In the genomic region with DNA sequence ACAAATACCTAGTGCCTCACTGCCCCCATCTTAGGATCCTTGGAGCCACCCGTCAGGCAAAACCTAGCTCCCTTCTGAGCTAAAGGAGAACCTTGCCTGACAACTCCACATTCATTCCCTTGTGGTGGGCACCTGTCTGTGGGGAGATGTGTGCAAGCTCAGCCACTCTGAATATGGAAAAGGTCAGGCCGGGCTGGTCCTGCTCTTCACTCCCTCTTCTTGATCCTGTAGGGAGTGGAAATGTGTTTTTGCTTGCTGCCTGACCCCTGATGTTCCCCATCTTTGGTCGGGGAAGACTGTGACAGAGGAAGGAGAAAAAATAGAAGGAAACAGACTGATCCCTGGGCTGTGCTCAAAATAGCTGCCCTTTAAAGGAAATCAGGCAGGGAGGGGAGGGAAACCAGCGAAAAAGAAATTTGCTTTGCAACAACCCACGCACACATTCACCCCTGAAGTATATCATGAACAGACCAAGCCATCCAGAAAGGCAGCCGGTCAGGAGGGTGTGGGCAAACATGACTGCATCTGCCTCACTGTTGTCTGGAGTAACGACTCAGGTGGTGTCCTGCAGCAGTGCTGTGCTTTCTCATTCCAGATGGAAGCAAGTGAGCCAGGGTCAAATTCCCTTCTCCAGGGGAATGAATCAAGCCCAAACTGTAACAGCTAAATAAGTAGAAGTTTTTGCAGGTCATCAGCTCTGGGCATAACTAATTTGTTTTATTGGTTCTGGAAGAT, we compare ENCODE assay signal across 1 cellular context.
TF ChIP-seq lines count a peak whose summit lies in the region.

No MANE protein-coding gene starts in this region.

TF ChIP-seq in IMR-90, 13 proteins besides CTCF, POLR2A, EP300 and RAD21 (continued from another document):
- TF ChIP-seq, protein P1, sequence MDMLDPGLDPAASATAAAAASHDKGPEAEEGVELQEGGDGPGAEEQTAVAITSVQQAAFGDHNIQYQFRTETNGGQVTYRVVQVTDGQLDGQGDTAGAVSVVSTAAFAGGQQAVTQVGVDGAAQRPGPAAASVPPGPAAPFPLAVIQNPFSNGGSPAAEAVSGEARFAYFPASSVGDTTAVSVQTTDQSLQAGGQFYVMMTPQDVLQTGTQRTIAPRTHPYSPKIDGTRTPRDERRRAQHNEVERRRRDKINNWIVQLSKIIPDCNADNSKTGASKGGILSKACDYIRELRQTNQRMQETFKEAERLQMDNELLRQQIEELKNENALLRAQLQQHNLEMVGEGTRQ (IDR thresholded peaks at IDR 0.05; ENCODE audit: low read depth, low read length), result no peak
- TF ChIP-seq MAZ (IDR thresholded peaks at IDR 0.05; ENCODE audit: borderline replicate concordance, low read depth, low read length) (no peak), NFE2L2 (IDR thresholded peaks at IDR 0.05; ENCODE audit: low read depth, low read length) (no peak), CHD1 (IDR thresholded peaks at IDR 0.05; ENCODE audit: low read depth, low read length) (no peak), SMC3 (IDR thresholded peaks at IDR 0.05; ENCODE audit: low read depth, low read length) (no peak), RCOR1 (IDR thresholded peaks at IDR 0.05; ENCODE audit: insufficient replicate concordance, low read length) (no peak), CEBPB (IDR thresholded peaks at IDR 0.05; ENCODE audit: low read depth, low read length) (no peak), RFX5 (IDR thresholded peaks at IDR 0.05; ENCODE audit: low read depth, low read length) (no peak)
